Comparison of ENCODE assay signal across 12 cellular contexts in the genomic region with DNA sequence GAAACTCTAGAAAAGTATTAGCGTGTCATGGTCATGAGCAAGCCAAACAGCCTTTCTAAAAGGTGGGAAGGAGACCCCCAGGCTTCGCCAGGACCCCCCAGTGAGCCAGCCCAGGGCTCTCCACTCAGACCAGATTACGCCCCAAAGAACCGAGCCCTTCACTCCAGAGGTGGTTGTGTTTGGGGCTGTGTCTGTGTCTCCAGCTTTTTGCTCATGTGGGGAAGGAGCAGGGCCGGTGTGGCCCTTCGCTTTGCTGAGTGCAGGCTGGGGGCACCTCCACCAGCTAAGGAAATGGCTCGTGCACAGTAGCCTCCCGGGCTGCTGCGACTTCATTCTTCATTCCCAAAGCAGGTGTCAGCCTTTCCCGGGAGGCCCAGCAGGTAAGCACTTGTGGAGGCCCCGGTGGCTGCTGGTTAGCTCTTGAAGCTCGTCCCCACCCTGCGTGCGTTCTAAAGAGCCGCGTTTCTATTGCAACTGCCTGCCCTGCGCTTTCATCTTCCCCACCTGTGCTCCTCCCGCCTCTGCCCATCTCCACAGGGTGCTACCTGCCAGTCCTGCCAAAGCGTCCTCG. TPM values are rescaled to one million over a fixed set of nuclear protein-coding genes. Genes with fewer than 3 reads are reported as not detected.
A peak's percentile ranks its signal among the peaks of the same experiment; 100 is the strongest.
DNase-seq lines count a peak whose midpoint lies in the region; ATAC-seq and FAIRE-seq lines count a peak whose summit lies in the region.
"Had no signal": no experiment of that assay in that cellular context is flagged by ENCODE, and none has a peak within 500 bp of the region (broad histone marks: within the 10 kb centered on the region; RNA-seq: fewer than 3 reads in every experiment).

No MANE protein-coding gene starts in this region.

- no peak for ATAC-seq in left lobe of liver
- no peak for ATAC-seq in stimulated activated memory B cell treated with anti-CD40 and anti-IgM and Interleukin-4, amounts not matched to agents 10 μg/mL and 1 μg/mL and 100 μg/mL, for 72 hours
- no peak for ATAC-seq in GM21576 (IDR thresholded peaks at IDR 0.05; ENCODE audit: unreplicated experiment)

- FAIRE-seq in RCC 7860 (lab: Jason Lieb, UNC): no peak
- FAIRE-seq: urothelium cell line had no signal

- no peaks in the 10 kb centered on the region for H3K4me1 Mint-ChIP-seq in stimulated activated memory B cell treated with anti-CD40 and anti-IgM and Interleukin-4, amounts not matched to agents 10 μg/mL and 1 μg/mL and 100 μg/mL, for 72 hours

- DNase-seq in DMS153 (lab: John Stamatoyannopoulos, UW): peak; percentile 94
- DNase-seq in NCI-H128 (lab: John Stamatoyannopoulos, UW; ENCODE audit: unreplicated experiment): peak; percentile 90
- peak; percentile 92 for DNase-seq in SW480 (ENCODE audit: low spot score)
- DNase-seq in left lobe of liver (ENCODE audit: low spot score): peak; percentile 29
- DNase-seq in dermis blood vessel endothelial cell: no peak
- no peak for DNase-seq in RCC 7860 (ENCODE audit: low spot score)
- DNase-seq: activated naive CD8-positive, alpha-beta T cell treated with anti-CD3 and anti-CD28 coated beads, Interleukin-2, amount 10 ng/mL, durations not matched to agents 7 days and 5 days; stimulated activated CD4-positive, alpha-beta T cell treated with anti-CD3 and anti-CD28 coated beads, Interleukin-2, amount 100 ng/mL, for 48 hours; T-helper 2 cell had no signal

- H3K27ac Mint-ChIP-seq in stimulated activated memory B cell treated with anti-CD40 and anti-IgM and Interleukin-4, amounts not matched to agents 10 μg/mL and 1 μg/mL and 100 μg/mL, for 72 hours: no peak overlapping the region
- H3K27ac Mint-ChIP-seq: activated naive CD8-positive, alpha-beta T cell treated with anti-CD3 and anti-CD28 coated beads, Interleukin-2, amount 10 ng/mL, durations not matched to agents 7 days and 5 days had no signal

- H3K9me3 Mint-ChIP-seq in stimulated activated memory B cell treated with anti-CD40 and anti-IgM and Interleukin-4, amounts not matched to agents 10 μg/mL and 1 μg/mL and 100 μg/mL, for 72 hours: no peaks in the 10 kb centered on the region
- H3K9me3 Mint-ChIP-seq: activated naive CD8-positive, alpha-beta T cell treated with anti-CD3 and anti-CD28 coated beads, Interleukin-2, amount 10 ng/mL, durations not matched to agents 7 days and 5 days had no signal

- no peak overlapping the region for H3K4me3 Mint-ChIP-seq in stimulated activated memory B cell treated with anti-CD40 and anti-IgM and Interleukin-4, amounts not matched to agents 10 μg/mL and 1 μg/mL and 100 μg/mL, for 72 hours

- H3K36me3 Mint-ChIP-seq in stimulated activated memory B cell treated with anti-CD40 and anti-IgM and Interleukin-4, amounts not matched to agents 10 μg/mL and 1 μg/mL and 100 μg/mL, for 72 hours: no peaks in the 10 kb centered on the region

- peaks cover 93% of the 10 kb centered on the region for H3K27me3 Mint-ChIP-seq in stimulated activated memory B cell treated with anti-CD40 and anti-IgM and Interleukin-4, amounts not matched to agents 10 μg/mL and 1 μg/mL and 100 μg/mL, for 72 hours

RNA-seq across cellular contexts. Expression of a gene that starts 0.5 kb away (rescaled TPM):
- total RNA-seq in left lobe of liver (not detected), dermis blood vessel endothelial cell (0.47 and 1.0 TPM in 2 replicates)
- total RNA-seq: activated naive CD8-positive, alpha-beta T cell treated with anti-CD3 and anti-CD28 coated beads, Interleukin-2, amount 10 ng/mL, durations not matched to agents 7 days and 5 days had no signal

RNA-seq across cellular contexts. Expression of a gene that starts 13.9 kb away (rescaled TPM):
- not detected for total RNA-seq in left lobe of liver
- not detected in 2 replicates for total RNA-seq in dermis blood vessel endothelial cell
- total RNA-seq: activated naive CD8-positive, alpha-beta T cell treated with anti-CD3 and anti-CD28 coated beads, Interleukin-2, amount 10 ng/mL, durations not matched to agents 7 days and 5 days had no signal

RNA-seq across cellular contexts. Expression of a gene that starts 28.9 kb away (rescaled TPM):
- total RNA-seq in left lobe of liver (not detected), dermis blood vessel endothelial cell (not detected in 2 replicates)
- total RNA-seq: activated naive CD8-positive, alpha-beta T cell treated with anti-CD3 and anti-CD28 coated beads, Interleukin-2, amount 10 ng/mL, durations not matched to agents 7 days and 5 days had no signal

RNA-seq across cellular contexts. Expression of a gene that starts 44.1 kb away (rescaled TPM):
- total RNA-seq in left lobe of liver (not detected), dermis blood vessel endothelial cell (not detected in 2 replicates)
- total RNA-seq: activated naive CD8-positive, alpha-beta T cell treated with anti-CD3 and anti-CD28 coated beads, Interleukin-2, amount 10 ng/mL, durations not matched to agents 7 days and 5 days had no signal

RNA-seq across cellular contexts. Expression of a gene that starts 53.1 kb away (rescaled TPM):
- total RNA-seq in left lobe of liver (not detected), dermis blood vessel endothelial cell (not detected in 2 replicates)
- total RNA-seq: activated naive CD8-positive, alpha-beta T cell treated with anti-CD3 and anti-CD28 coated beads, Interleukin-2, amount 10 ng/mL, durations not matched to agents 7 days and 5 days had no signal

Comparison
In these comparisons a context has a peak if more than half of its experiments do, and no peak if none do; other contexts are left out.
1. DNase-seq: peak in DMS153 (single experiment), NCI-H128 (single experiment), SW480 (single experiment) and left lobe of liver (single experiment); none in dermis blood vessel endothelial cell (single experiment) and RCC 7860 (single experiment).